1 cellular context compared by ENCODE assay signal in genomic region chr1:211258310-211258755, GRCh38.
TF ChIP-seq lines count a peak whose summit lies in the region.

No MANE protein-coding gene starts in this region.

TF ChIP-seq in K562, 482 proteins besides CTCF, POLR2A, EP300 and RAD21 (continued from another document):
- TF ChIP-seq CHD7 (IDR thresholded peaks at IDR 0.05; ENCODE audit: low read depth, low read length) (no peak), RNF219 (CRISPR knock-in tag; IDR thresholded peaks at IDR 0.05) (no peak), TRIM28 (IDR thresholded peaks at IDR 0.05) (peak; percentile 53; the same call in 1 of the 2 replicates), LARP7 (IDR thresholded peaks at IDR 0.05) (peak; percentile 79; the same call in 1 of the 2 replicates), ZNF707 (CRISPR knock-in tag; conservative IDR thresholded peaks at IDR 0.05) (no peak)
